In genomic region chr3:27322634-27323033, GRCh38 we compare ENCODE assay signal across 27 cellular contexts. TPM values are rescaled to one million over a fixed set of nuclear protein-coding genes. Genes with fewer than 3 reads are reported as not detected.
"Had no signal": no experiment of that assay in that cellular context is flagged by ENCODE, and none has a peak within 500 bp of the region (broad histone marks: within the 10 kb centered on the region; RNA-seq: fewer than 3 reads in every experiment).

No MANE protein-coding gene starts in this region.

- H3K4me1 ChIP-seq: pancreas, thyroid gland had no signal

- H3K4me3 ChIP-seq: lower lobe of right lung, pancreas, prostate gland, right lobe of liver, smooth muscle cell, testis, thyroid gland, transverse colon, upper lobe of left lung, vagina had no signal

- H3K4me2 ChIP-seq: smooth muscle cell had no signal

- H3K27me3 Mint-ChIP-seq: naive thymus-derived CD8-positive, alpha-beta T cell; stimulated activated memory B cell treated with anti-CD40 and anti-IgM and Interleukin-4, amounts not matched to agents 10 μg/mL and 1 μg/mL and 100 μg/mL, for 72 hours; stimulated activated naive CD8-positive, alpha-beta T cell treated with anti-CD3 and anti-CD28 coated beads, Interleukin-15, amount 100 ng/mL, for 72 hours had no signal

- H3K27ac ChIP-seq: lower lobe of right lung, pancreas, right lobe of liver, testis, thyroid gland, transverse colon, upper lobe of left lung, vagina had no signal

- H3K36me3 ChIP-seq: lower lobe of right lung, pancreas, prostate gland, right lobe of liver, thyroid gland, transverse colon, upper lobe of left lung, vagina had no signal

- H3K36me3 Mint-ChIP-seq: naive thymus-derived CD8-positive, alpha-beta T cell; stimulated activated memory B cell treated with anti-CD40 and anti-IgM and Interleukin-4, amounts not matched to agents 10 μg/mL and 1 μg/mL and 100 μg/mL, for 72 hours had no signal

- H3K9me3 Mint-ChIP-seq: nephron; neural crest cell; stimulated activated memory B cell treated with anti-CD40 and anti-IgM and Interleukin-4, amounts not matched to agents 10 μg/mL and 1 μg/mL and 100 μg/mL, for 72 hours; stimulated activated naive CD8-positive, alpha-beta T cell treated with anti-CD3 and anti-CD28 coated beads, Interleukin-15, amount 100 ng/mL, for 72 hours had no signal

- ATAC-seq: left cardiac atrium; left lobe of liver; lower lobe of right lung; naive thymus-derived CD8-positive, alpha-beta T cell; pancreas; right lobe of liver; stimulated activated memory B cell treated with anti-CD40 and anti-IgM and Interleukin-4, amounts not matched to agents 10 μg/mL and 1 μg/mL and 100 μg/mL, for 72 hours; stimulated activated naive CD8-positive, alpha-beta T cell treated with anti-CD3 and anti-CD28 coated beads, Interleukin-15, amount 100 ng/mL, for 72 hours had no signal

- H3K4me3 Mint-ChIP-seq: naive thymus-derived CD8-positive, alpha-beta T cell; nephron; neural crest cell; stimulated activated memory B cell treated with anti-CD40 and anti-IgM and Interleukin-4, amounts not matched to agents 10 μg/mL and 1 μg/mL and 100 μg/mL, for 72 hours; stimulated activated naive CD8-positive, alpha-beta T cell treated with anti-CD3 and anti-CD28 coated beads, Interleukin-15, amount 100 ng/mL, for 72 hours had no signal

- H3K27me3 ChIP-seq: pancreas, right lobe of liver, testis, thyroid gland, transverse colon, upper lobe of left lung, vagina had no signal

- H3K9me3 ChIP-seq: lower lobe of right lung, pancreas, prostate gland, right lobe of liver, testis, thyroid gland, transverse colon, upper lobe of left lung, vagina had no signal

- H3K27ac Mint-ChIP-seq: naive thymus-derived CD8-positive, alpha-beta T cell; nephron; stimulated activated memory B cell treated with anti-CD40 and anti-IgM and Interleukin-4, amounts not matched to agents 10 μg/mL and 1 μg/mL and 100 μg/mL, for 72 hours; stimulated activated naive CD8-positive, alpha-beta T cell treated with anti-CD3 and anti-CD28 coated beads, Interleukin-15, amount 100 ng/mL, for 72 hours had no signal

- DNase-seq: kidney glomerular epithelial cell; left cardiac atrium; lower lobe of right lung; mammary epithelial cell; mesenchymal stem cell; naive thymus-derived CD8-positive, alpha-beta T cell; nucleus accumbens; pancreas; right lobe of liver; stimulated activated CD4-positive, alpha-beta T cell treated with anti-CD3 and anti-CD28 coated beads, Interleukin-1b, Interleukin-23, amount 100 ng/mL, for 48 hours; stimulated activated CD4-positive, alpha-beta T cell treated with anti-CD3 and anti-CD28 coated beads, Interleukin-2, amount 100 ng/mL, for 48 hours; stimulated activated CD4-positive, alpha-beta T cell treated with anti-CD3 and anti-CD28 coated beads, Interleukin-4, amount 100 ng/mL, for 4 hours; stimulated activated CD8-positive, alpha-beta memory T cell treated with anti-CD3 and anti-CD28 coated beads, Interleukin-4, amount 100 ng/mL, for 48 hours; stimulated activated naive CD4-positive, alpha-beta T cell treated with Interleukin-2 at 50 U/mL for 16 hours; stimulated activated naive CD8-positive, alpha-beta T cell treated with anti-CD3 and anti-CD28 coated beads, Interleukin-15, amount 100 ng/mL, for 72 hours; substantia nigra; testis; thyroid gland; transverse colon; upper lobe of left lung had no signal

- H3K4me1 Mint-ChIP-seq: naive thymus-derived CD8-positive, alpha-beta T cell; neural crest cell; stimulated activated memory B cell treated with anti-CD40 and anti-IgM and Interleukin-4, amounts not matched to agents 10 μg/mL and 1 μg/mL and 100 μg/mL, for 72 hours; stimulated activated naive CD8-positive, alpha-beta T cell treated with anti-CD3 and anti-CD28 coated beads, Interleukin-15, amount 100 ng/mL, for 72 hours had no signal

RNA-seq across cellular contexts. Expression of gene NEK10, which starts 46.5 kb away (rescaled TPM):
- total RNA-seq: vagina had no signal
